Comparison of ENCODE assay signal across 28 cellular contexts in genomic region chr1:109691762-109692161, GRCh38. TPM values are rescaled to one million over a fixed set of nuclear protein-coding genes. Genes with fewer than 3 reads are reported as not detected.
"Had no signal": no experiment of that assay in that cellular context is flagged by ENCODE, and none has a peak within 500 bp of the region (broad histone marks: within the 10 kb centered on the region; RNA-seq: fewer than 3 reads in every experiment).

No MANE protein-coding gene starts in this region.

- H3K4me3 Mint-ChIP-seq: activated CD4-positive, alpha-beta memory T cell treated with anti-CD3 and anti-CD28 coated beads, Interleukin-2, amount 10 ng/mL, durations not matched to agents 7 days and 5 days; activated CD4-positive, alpha-beta T cell treated with anti-CD3 and anti-CD28 coated beads for 36 hours; activated naive CD4-positive, alpha-beta T cell treated with anti-CD3 and anti-CD28 coated beads for 36 hours; activated naive CD8-positive, alpha-beta T cell; activated T-helper 17 cell treated with anti-CD3 and anti-CD28 coated beads, Interleukin-2, amount 50 U/mL, for 72 hours had no signal

- H3K4me3 ChIP-seq: cardiac muscle cell had no signal

- H3K27ac ChIP-seq: brain microvascular endothelial cell, cardiac muscle cell, WERI-Rb-1 had no signal

- H3K36me3 ChIP-seq: brain microvascular endothelial cell, cardiac muscle cell, WERI-Rb-1 had no signal

- H3K9me3 Mint-ChIP-seq: activated CD4-positive, alpha-beta memory T cell treated with anti-CD3 and anti-CD28 coated beads, Interleukin-2, amount 10 ng/mL, durations not matched to agents 7 days and 5 days; activated naive CD4-positive, alpha-beta T cell treated with anti-CD3 and anti-CD28 coated beads for 36 hours; activated T-helper 17 cell treated with anti-CD3 and anti-CD28 coated beads, Interleukin-2, amount 50 U/mL, for 72 hours had no signal

- H3K9me3 ChIP-seq: SK-N-SH had no signal

- ATAC-seq: activated CD4-positive, alpha-beta T cell treated with anti-CD3 and anti-CD28 coated beads for 36 hours; activated T-helper 17 cell treated with anti-CD3 and anti-CD28 coated beads, Interleukin-2, amount 50 U/mL, for 72 hours; Panc1; Right ventricle myocardium inferior had no signal

- H3K4me1 Mint-ChIP-seq: activated CD4-positive, alpha-beta memory T cell treated with anti-CD3 and anti-CD28 coated beads, Interleukin-2, amount 10 ng/mL, durations not matched to agents 7 days and 5 days; activated T-helper 17 cell treated with anti-CD3 and anti-CD28 coated beads, Interleukin-2, amount 50 U/mL, for 72 hours had no signal

- H3K27ac Mint-ChIP-seq: activated CD4-positive, alpha-beta memory T cell treated with anti-CD3 and anti-CD28 coated beads, Interleukin-2, amount 10 ng/mL, durations not matched to agents 7 days and 5 days; activated CD4-positive, alpha-beta T cell treated with anti-CD3 and anti-CD28 coated beads for 36 hours; activated naive CD4-positive, alpha-beta T cell treated with anti-CD3 and anti-CD28 coated beads for 36 hours; activated naive CD8-positive, alpha-beta T cell; activated T-helper 17 cell treated with anti-CD3 and anti-CD28 coated beads, Interleukin-2, amount 50 U/mL, for 72 hours had no signal

- H3K27me3 ChIP-seq: brain microvascular endothelial cell, cardiac muscle cell had no signal

- H3K36me3 Mint-ChIP-seq: activated naive CD8-positive, alpha-beta T cell had no signal

- H3K27me3 Mint-ChIP-seq: activated CD4-positive, alpha-beta memory T cell treated with anti-CD3 and anti-CD28 coated beads, Interleukin-2, amount 10 ng/mL, durations not matched to agents 7 days and 5 days; activated CD4-positive, alpha-beta T cell treated with anti-CD3 and anti-CD28 coated beads for 36 hours; activated naive CD8-positive, alpha-beta T cell; activated T-helper 17 cell treated with anti-CD3 and anti-CD28 coated beads, Interleukin-2, amount 50 U/mL, for 72 hours had no signal

- DNase-seq: activated CD4-positive, alpha-beta memory T cell treated with anti-CD3 and anti-CD28 coated beads, Interleukin-2, amount 10 ng/mL, durations not matched to agents 7 days and 5 days; activated CD4-positive, alpha-beta T cell treated with anti-CD3 and anti-CD28 coated beads for 36 hours; activated CD4-positive, alpha-beta T cell treated with anti-CD3 and anti-CD28 coated beads, Interleukin-2, amount 50 U/mL, for 1 hour; activated gamma-delta T cell; activated naive CD4-positive, alpha-beta T cell treated with anti-CD3 and anti-CD28 coated beads for 36 hours; activated T-cell treated with anti-CD3 and anti-CD28 coated beads for 4 hours; activated T-cell treated with anti-CD3 and anti-CD28 coated beads, Interleukin-2, amount 50 U/mL, for 48 hours; brain microvascular endothelial cell; Karpas-422; MM.1S; NCI-H1105; NCI-H1436; NCI-H1694 treated with DMSO at 0.1 percent for 48 hours; NCI-H2029 treated with DMSO at 0.1 percent for 48 hours; NCI-H345; NCI-H510A treated with DMSO at 0.1 percent for 48 hours; NCI-H69; NK-92 treated with Interleukin-12 subunit alpha and Interleukin-12 subunit beta, amount 100 ng/mL, for 24 hours; RPMI8226; SK-N-SH; T-helper 1 cell; WERI-Rb-1 had no signal

RNA-seq across cellular contexts. Expression of gene GSTM1, which starts 4.1 kb away (rescaled TPM):
- total RNA-seq: activated CD4-positive, alpha-beta memory T cell treated with anti-CD3 and anti-CD28 coated beads, Interleukin-2, amount 10 ng/mL, durations not matched to agents 7 days and 5 days; activated CD8-positive, alpha-beta memory T cell treated with anti-CD3 and anti-CD28 coated beads for 36 hours; activated naive CD4-positive, alpha-beta T cell treated with anti-CD3 and anti-CD28 coated beads for 36 hours; Right ventricle myocardium inferior had no signal
- polyA plus RNA-seq: SK-N-SH had no signal

RNA-seq across cellular contexts. Expression of gene GSTM5, which starts 20.3 kb away (rescaled TPM):
- total RNA-seq: activated CD4-positive, alpha-beta memory T cell treated with anti-CD3 and anti-CD28 coated beads, Interleukin-2, amount 10 ng/mL, durations not matched to agents 7 days and 5 days; activated CD8-positive, alpha-beta memory T cell treated with anti-CD3 and anti-CD28 coated beads for 36 hours; activated naive CD4-positive, alpha-beta T cell treated with anti-CD3 and anti-CD28 coated beads for 36 hours; activated T-helper 17 cell treated with anti-CD3 and anti-CD28 coated beads, Interleukin-2, amount 50 U/mL, for 72 hours had no signal
- polyA plus RNA-seq: cardiac muscle cell, SK-N-SH had no signal
